Comparison of ENCODE assay signal across 24 cellular contexts in the genomic region with DNA sequence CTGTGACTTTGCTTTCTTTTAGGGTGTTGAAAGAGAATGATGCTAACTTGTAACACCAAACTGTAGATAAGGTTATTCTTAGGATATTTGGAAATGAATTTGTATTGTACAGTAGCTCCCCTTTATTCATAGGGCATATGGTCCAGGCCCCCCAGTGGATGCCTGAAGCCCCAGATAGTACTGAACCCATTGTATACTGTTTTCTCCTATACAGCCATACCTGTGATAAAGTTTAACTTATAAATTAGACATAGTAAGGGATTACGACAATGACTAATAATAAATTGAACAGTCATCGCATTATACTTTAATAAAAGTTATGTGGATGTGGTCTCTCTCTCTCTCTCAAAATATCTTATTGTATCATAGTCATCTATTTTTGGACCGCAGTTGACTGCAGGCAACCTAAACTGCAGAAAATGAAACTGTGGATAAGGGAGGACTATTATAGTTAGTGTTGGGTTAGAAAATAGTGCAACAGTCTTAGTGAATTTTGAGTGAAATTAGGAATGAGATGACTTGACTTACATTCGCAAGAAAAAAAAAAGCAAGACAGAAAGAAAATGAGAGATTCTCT.
"Had no signal": no experiment of that assay in that cellular context is flagged by ENCODE, and none has a peak within 500 bp of the region (broad histone marks: within the 10 kb centered on the region; RNA-seq: fewer than 3 reads in every experiment).

No MANE protein-coding gene starts in this region.

- H3K27me3 ChIP-seq: adrenal gland had no signal

- ATAC-seq: activated CD4-positive, alpha-beta T cell treated with anti-CD3 and anti-CD28 coated beads for 36 hours; activated CD8-positive, alpha-beta T cell treated with anti-CD3 and anti-CD28 coated beads for 36 hours; activated T-cell treated with anti-CD3 and anti-CD28 coated beads, Interleukin-2, amount 50 U/mL, for 72 hours; T-cell had no signal

- H3K9me3 ChIP-seq: adrenal gland had no signal

- H3K27ac ChIP-seq: adrenal gland, RWPE1, VCaP had no signal

- H3K36me3 ChIP-seq: adrenal gland had no signal

- DNase-seq: activated CD4-positive, alpha-beta T cell treated with anti-CD3 and anti-CD28 coated beads for 36 hours; activated CD4-positive, alpha-beta T cell treated with anti-CD3 and anti-CD28 coated beads, Interleukin-2, amount 50 U/mL, for 1 hour; activated CD8-positive, alpha-beta memory T cell treated with anti-CD3 and anti-CD28 coated beads, Interleukin-2, amount 50 U/mL, for 4 hours; activated CD8-positive, alpha-beta T cell treated with anti-CD3 and anti-CD28 coated beads for 36 hours; activated gamma-delta T cell treated with Interleukin-2 at 50 U/mL for 16 hours; activated naive CD4-positive, alpha-beta T cell treated with anti-CD3 and anti-CD28 coated beads, Interleukin-2, amount 50 U/mL, for 16 hours; activated naive CD8-positive, alpha-beta T cell treated with anti-CD3 and anti-CD28 coated beads, Interleukin-2, amount 10 ng/mL, durations not matched to agents 7 days and 5 days; activated T-cell treated with anti-CD3 and anti-CD28 coated beads, Interleukin-2, amount 50 U/mL, for 72 hours; adrenal gland; anterior cingulate cortex; Kasumi-1; KBM-7; NCI-H1048; NCI-H146; NCI-H187 treated with DMSO at 0.1 percent for 48 hours; NCI-H2081 treated with DMSO at 0.1 percent for 48 hours; NCI-H446; NCI-H524; SHP77 treated with DMSO at 0.1 percent for 48 hours; T-cell; T-helper 2 cell; T1000 had no signal

- H3K4me1 ChIP-seq: adrenal gland had no signal

- H3K4me3 ChIP-seq: adrenal gland had no signal
